In the genomic region with DNA sequence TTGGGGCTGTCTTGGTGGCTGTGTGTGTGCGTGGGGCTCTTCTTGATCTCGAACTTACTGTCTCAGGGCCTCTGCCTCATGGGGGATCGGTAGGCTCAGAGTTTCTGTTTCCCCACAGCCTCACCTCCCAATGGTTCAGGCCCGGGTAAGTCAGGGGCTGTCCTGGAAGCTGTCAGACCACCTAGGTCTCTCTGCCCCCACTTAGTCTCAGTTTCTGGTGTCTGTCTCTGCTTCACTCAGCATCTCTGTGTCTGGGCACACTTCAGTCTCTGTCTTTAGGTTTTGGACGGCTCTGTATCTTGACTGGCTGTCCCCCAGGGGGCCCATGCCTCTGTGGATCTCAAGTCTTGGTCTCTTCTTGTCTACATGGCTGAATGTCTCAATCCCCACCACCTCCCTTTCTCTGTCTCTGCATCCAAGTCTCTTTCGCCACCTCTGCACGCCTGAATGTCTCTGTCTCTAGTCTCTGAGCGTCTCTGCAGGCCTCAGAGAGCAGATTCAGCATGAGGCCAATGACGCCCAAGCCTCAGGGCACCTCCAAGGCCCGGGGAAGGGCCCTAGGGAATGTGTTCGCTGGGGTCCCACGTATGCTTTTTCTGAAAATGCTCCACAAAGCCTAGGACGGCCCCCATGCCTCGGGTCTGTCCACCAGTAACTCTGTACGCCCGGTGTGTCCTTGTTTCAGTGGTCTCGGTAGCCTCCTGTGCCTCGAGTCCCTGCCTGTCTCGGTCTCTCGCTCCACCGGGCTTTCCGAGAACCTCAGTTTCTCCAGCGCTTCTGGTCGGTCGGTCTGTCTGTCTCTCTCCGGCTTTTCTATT, we compare ENCODE assay signal across 8 cellular contexts. TPM values are rescaled to one million over a fixed set of nuclear protein-coding genes. Genes with fewer than 3 reads are reported as not detected.
A peak's percentile ranks its signal among the peaks of the same experiment; 100 is the strongest.
DNase-seq lines count a peak whose midpoint lies in the region; ATAC-seq and TF ChIP-seq lines count a peak whose summit lies in the region.

No MANE protein-coding gene starts in this region.

- intact Hi-C loops in Panc1 (cut with micrococcal nuclease; ENCODE audit: unreplicated experiment) = no loop called here
- intact Hi-C loops in natural killer cell (cut with micrococcal nuclease) = loop anchor here (5.0 to 10.0 kb wide), 2 partner anchors 72 to 530 kb away; a partner anchor contains a TSS

- peak overlapping the region; percentile 85 for H3K27ac ChIP-seq in Panc1 (ENCODE audit: low read length)

- H3K4me3 Mint-ChIP-seq in natural killer cell = peak overlapping the region; percentile 98

- TF ChIP-seq CTCF in Panc1 (IDR thresholded peaks at IDR 0.05) (no peak), natural killer cell (IDR thresholded peaks at IDR 0.05) (no peak)

- no peaks in the 10 kb centered on the region for H3K9me3 ChIP-seq in Panc1 (ENCODE audit: control insufficient read depth, insufficient read depth, low read depth, low read length)

- H3K4me3 ChIP-seq in Panc1 (ENCODE audit: low read depth in 2 of 2, low read length in 2 of 2) = peak overlapping the region; percentile 60 to 65

- H3K27ac Mint-ChIP-seq in natural killer cell = peak overlapping the region; percentile 89 to 92

- no peaks in the 10 kb centered on the region for H3K36me3 Mint-ChIP-seq in natural killer cell

- POLR2A ChIA-PET in Panc1 (lab: Charles Lee) = no interaction called here

- no peaks in the 10 kb centered on the region for H3K27me3 Mint-ChIP-seq in natural killer cell (ENCODE audit: low read depth in 2 of 2)

- ATAC-seq in GM18498 (IDR thresholded peaks at IDR 0.05; ENCODE audit: unreplicated experiment) (peak; percentile 15), Panc1 (peak; percentile 5; the same call in 1 of the 2 replicates), natural killer cell (peak; percentile 16 to 32 (median 31)), HG03439 (IDR thresholded peaks at IDR 0.05; ENCODE audit: unreplicated experiment) (no peak)

- H3K4me1 Mint-ChIP-seq in natural killer cell = peaks cover 59 to 65% of the 10 kb centered on the region in 2 donors

- DNase-seq in Panc1 (ENCODE audit: low read depth, low spot score) (no peak), ecto neural progenitor cell (ENCODE audit: low spot score) (peak; percentile 54), natural killer cell (no peak), NCI-H2081 treated with DMSO at 0.1 percent for 48 hours (lab: John Stamatoyannopoulos, UW) (no peak), GF-D8 (lab: John Stamatoyannopoulos, UW) (no peak), NCI-H1092 (lab: John Stamatoyannopoulos, UW) (no peak)

- CTCF ChIA-PET in Panc1 (lab: Charles Lee) = no interaction called here

- no peaks in the 10 kb centered on the region for H3K9me3 Mint-ChIP-seq in natural killer cell

- TSS peak; percentile 86 for BruUV-seq in Panc1 (replicated peaks; lab: Mats Ljungman, UMichigan)

- no peaks in the 10 kb centered on the region for H3K27me3 ChIP-seq in Panc1 (ENCODE audit: control insufficient read depth, insufficient read depth, low read length)

- no peaks in the 10 kb centered on the region; the same call in 1 of the 2 replicates for H3K36me3 ChIP-seq in Panc1 (ENCODE audit: control insufficient read depth, insufficient read depth, low read length)

- in situ Hi-C loops in Panc1 (cut with HindIII; ENCODE audit: low pct_unique_long_range_greater_than_20kb, low sequenced_read_pairs) = no loop called here

- peaks cover 41% of the 10 kb centered on the region for H3K4me1 ChIP-seq in Panc1 (ENCODE audit: control insufficient read depth, insufficient read depth, low read length)

RNA-seq across cellular contexts. Expression of a gene that starts 0.8 kb away (rescaled TPM):
- total RNA-seq in Panc1 (2021; ENCODE audit: unreplicated experiment) (23.4 TPM), natural killer cell (10 to 100 TPM; 49.3 to 82.6 (median 53.6) TPM)
- 29.7 TPM for polyA plus RNA-seq in Panc1 (2012; ENCODE audit: insufficient read length)

RNA-seq across cellular contexts. Expression of a gene that starts 8.0 kb away (rescaled TPM):
- total RNA-seq in Panc1 (2021; ENCODE audit: unreplicated experiment) (53.8 TPM), natural killer cell (10 to 100 TPM; 13.4 to 20.7 (median 19.2) TPM)
- polyA plus RNA-seq in Panc1 (2012; ENCODE audit: insufficient read length) = 28.6 TPM

RNA-seq across cellular contexts. Expression of a gene that starts 14.7 kb away (rescaled TPM):
- total RNA-seq in Panc1 (2021; ENCODE audit: unreplicated experiment) (85.8 TPM), natural killer cell (10 to 100 TPM; 48.7 to 75.8 (median 71.1) TPM)
- polyA plus RNA-seq in Panc1 (2012; ENCODE audit: insufficient read length) = 94.1 TPM

RNA-seq across cellular contexts. Expression of a gene that starts 42.1 kb away (rescaled TPM):
- total RNA-seq in Panc1 (2021; ENCODE audit: unreplicated experiment) = 0.08 TPM
- polyA plus RNA-seq in Panc1 (2012; ENCODE audit: insufficient read length) = not detected
- under 1 TPM in 2 of 3 donors, not detected in 1; 0.12 to 0.15 TPM for total RNA-seq in natural killer cell

RNA-seq across cellular contexts. Expression of a gene that starts 57.6 kb away (rescaled TPM):
- total RNA-seq in Panc1 (2021; ENCODE audit: unreplicated experiment) (17.7 TPM), natural killer cell (10 to 100 TPM; 34.0 to 66.2 (median 54.7) TPM)
- 11.5 TPM for polyA plus RNA-seq in Panc1 (2012; ENCODE audit: insufficient read length)
